14 cellular contexts compared by ENCODE assay signal in the genomic region with DNA sequence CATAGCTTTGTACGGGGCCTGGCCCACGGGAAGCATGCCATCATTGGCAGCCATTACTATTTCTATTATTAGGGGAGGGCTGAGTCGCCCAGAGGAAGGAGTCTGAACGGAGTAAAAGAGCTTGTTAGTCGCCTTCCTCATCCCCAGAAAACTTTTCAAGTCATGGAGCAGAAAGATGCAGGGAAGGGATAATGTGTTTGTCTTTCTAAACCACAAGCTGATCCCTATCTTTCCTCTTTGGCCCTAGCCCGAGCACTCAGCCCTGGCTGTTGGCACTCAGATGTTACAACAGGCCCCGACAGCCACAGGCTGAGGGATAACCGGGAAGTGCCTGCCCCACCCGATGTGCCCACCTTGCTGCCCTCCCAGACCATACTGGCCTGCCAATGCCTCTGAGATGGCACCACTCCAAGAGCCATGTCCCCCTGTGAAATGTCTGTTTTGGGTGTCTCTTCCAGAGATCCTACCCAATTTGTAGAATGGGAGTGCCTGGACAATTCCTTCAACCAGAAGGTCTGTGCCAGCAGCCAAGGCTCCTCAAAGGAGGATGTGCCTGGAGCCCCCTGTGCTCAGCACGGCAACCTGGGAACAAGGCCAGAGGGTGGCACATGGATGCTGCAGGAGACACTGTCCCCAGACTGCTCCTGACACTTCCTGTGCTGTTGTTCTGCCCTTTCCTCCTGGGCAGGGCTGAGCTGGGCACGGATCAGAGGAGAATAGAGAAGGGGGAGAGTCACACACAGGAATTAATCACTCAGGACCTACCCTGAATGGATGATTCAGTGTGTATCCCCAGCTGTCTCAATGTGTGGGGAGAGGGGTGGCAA. TPM values are rescaled to one million over a fixed set of nuclear protein-coding genes. Genes with fewer than 3 reads are reported as not detected.
DNase-seq lines count a peak whose midpoint lies in the region; ATAC-seq and TF ChIP-seq lines count a peak whose summit lies in the region.
"Had no signal": no experiment of that assay in that cellular context is flagged by ENCODE, and none has a peak within 500 bp of the region (broad histone marks: within the 10 kb centered on the region; RNA-seq: fewer than 3 reads in every experiment).

No MANE protein-coding gene starts in this region.

- H3K4me3 ChIP-seq in PC-3 (ENCODE audit: low read length), result no peak overlapping the region

- H3K9ac ChIP-seq in PC-3 (ENCODE audit: low read length), result no peak overlapping the region

- POLR2A ChIA-PET in PC-3 (lab: Charles Lee; ENCODE audit: unreplicated experiment), result interaction anchor here (0.5 to 0.9 kb wide), 3 partner anchors 10 to 69 kb away, joined by 3 to 23 read pairs (median 7); partner anchors contain the start of gene PAK6

- peaks cover 15% of the 10 kb centered on the region for H3K79me2 ChIP-seq in PC-3 (ENCODE audit: low read length)

- DNase-seq in EH (ENCODE audit: low read depth), result peak; percentile 90
- DNase-seq in PC-3, result peak; percentile 76
- DNase-seq in cerebellar cortex (ENCODE audit: low spot score), result peak; percentile 55
- peak; percentile 16 for DNase-seq in kidney glomerular epithelial cell (lab: John Stamatoyannopoulos, UW)
- DNase-seq in SKM-1 (lab: John Stamatoyannopoulos, UW; ENCODE audit: unreplicated experiment), result no peak
- DNase-seq: DMS79; H9; NCI-H1930; stimulated activated naive CD8-positive, alpha-beta T cell treated with anti-CD3 and anti-CD28 coated beads, Interleukin-15, amount 100 ng/mL, for 72 hours; T-cell had no signal

- no peaks in the 10 kb centered on the region for H3K27me3 ChIP-seq in PC-3 (ENCODE audit: low read length)

- H4K20me1 ChIP-seq in PC-3 (ENCODE audit: low read length), result no peaks in the 10 kb centered on the region

- H3K4me2 ChIP-seq in PC-3 (ENCODE audit: low read length), result peak overlapping the region; percentile 60

- intact Hi-C loops in PC-3 (cut with micrococcal nuclease), result no loop called here

- ATAC-seq in PC-3 (peak; percentile 70), HG03135 (IDR thresholded peaks at IDR 0.05; ENCODE audit: unreplicated experiment) (no peak), GM21786 (IDR thresholded peaks at IDR 0.05; ENCODE audit: unreplicated experiment) (no peak), GM19455 (IDR thresholded peaks at IDR 0.05; ENCODE audit: unreplicated experiment) (no peak)
- ATAC-seq: stimulated activated naive CD8-positive, alpha-beta T cell treated with anti-CD3 and anti-CD28 coated beads, Interleukin-15, amount 100 ng/mL, for 72 hours; T-cell had no signal

- BruUV-seq in PC-3 (replicated peaks; lab: Mats Ljungman, UMichigan), result no TSS peak

- H3F3A ChIP-seq in PC-3 (ENCODE audit: low read length, unreplicated experiment), result peaks cover 6% of the 10 kb centered on the region

- no peaks in the 10 kb centered on the region for H3K9me3 ChIP-seq in PC-3 (ENCODE audit: low read length)

- H3K36me3 ChIP-seq in PC-3 (ENCODE audit: low read depth, low read length), result no peaks in the 10 kb centered on the region

- no peak for TF ChIP-seq CTCF in PC-3 (conservative IDR thresholded peaks at IDR 0.05; ENCODE audit: low read depth, low read length)

- peaks cover 51% of the 10 kb centered on the region for H3K4me1 ChIP-seq in PC-3 (ENCODE audit: insufficient read depth, low read length)

- H3K9me2 ChIP-seq in PC-3 (replicated peaks; ENCODE audit: low read length), result no peaks in the 10 kb centered on the region

- CTCF ChIA-PET in PC-3 (lab: Charles Lee), result interaction anchor here (0.6 to 0.9 kb wide), 3 partner anchors 10 to 25 kb away, joined by 3 read pairs; partner anchors contain the start of gene PAK6

- H2AFZ ChIP-seq in PC-3 (ENCODE audit: low read length), result peak overlapping the region; percentile 53

- peak overlapping the region; percentile 49 for H3K27ac ChIP-seq in PC-3 (ENCODE audit: low read length)

RNA-seq across cellular contexts. Expression of gene PAK6, which starts 10.8 kb away (rescaled TPM):
- 30.4 TPM in 2 replicates for total RNA-seq in PC-3 (2014; rRNA removed)
- total RNA-seq: pulmonary artery endothelial cell had no signal

RNA-seq across cellular contexts. Expression of gene ANKRD63, which starts 33.2 kb away (rescaled TPM):
- total RNA-seq in PC-3 (2014; rRNA removed), result 1.2 and 1.4 TPM in 2 replicates

RNA-seq across cellular contexts. Expression of gene PLCB2, which starts 58.0 kb away (rescaled TPM):
- 1.3 and 3.2 TPM in 2 replicates for total RNA-seq in PC-3 (2014; rRNA removed)
